In the genomic region with DNA sequence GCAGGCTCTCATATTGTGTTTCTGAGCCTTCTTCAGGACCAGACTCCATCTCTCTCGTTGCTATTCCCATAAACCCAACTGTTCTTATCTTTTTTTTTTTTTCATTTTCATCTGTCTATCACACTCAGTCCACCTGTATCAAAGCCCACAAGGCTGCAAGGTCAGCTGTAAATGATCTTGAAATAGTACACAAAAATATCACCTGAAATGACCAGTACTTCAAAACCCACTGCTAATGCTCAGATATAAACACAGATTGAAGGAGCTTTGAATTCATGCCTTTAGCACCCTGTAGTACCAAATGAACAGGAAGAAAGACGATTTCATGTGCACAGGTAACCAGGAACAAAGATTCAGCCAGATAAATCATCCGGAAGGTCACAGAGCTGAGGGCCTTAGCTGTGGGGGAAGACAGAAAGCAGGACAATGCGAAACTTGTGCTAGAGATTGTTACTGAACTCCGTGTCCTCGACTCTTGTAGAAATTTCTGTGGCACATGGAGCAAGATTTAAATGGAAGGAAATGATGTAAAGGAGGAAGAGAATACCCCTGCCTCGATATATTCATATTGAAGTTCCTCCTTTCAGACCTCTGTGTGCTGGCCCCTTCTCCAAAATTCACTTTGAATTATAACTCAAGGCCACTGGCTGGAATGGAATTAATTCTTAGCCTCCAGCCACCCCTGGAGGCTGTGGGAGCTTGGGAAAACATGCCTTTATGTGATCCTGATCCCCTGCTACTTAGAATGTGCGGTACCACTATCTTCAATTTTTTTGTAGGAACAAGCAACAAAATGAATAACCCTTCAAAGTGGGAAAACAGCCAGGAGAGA, we compare ENCODE assay signal across 1 cellular context.
A peak's percentile ranks its signal among the peaks of the same experiment; 100 is the strongest.
TF ChIP-seq lines count a peak whose summit lies in the region.

No MANE protein-coding gene starts in this region.

TF ChIP-seq in HepG2, 621 proteins besides CTCF, POLR2A, EP300 and RAD21 (continues in another document):
- TF ChIP-seq MLX (CRISPR knock-in tag; IDR thresholded peaks at IDR 0.05) = no peak
- TF ChIP-seq ERF (CRISPR knock-in tag; IDR thresholded peaks at IDR 0.05) = no peak
- TF ChIP-seq ZNF253 (CRISPR knock-in tag; IDR thresholded peaks at IDR 0.05; ENCODE audit: borderline replicate concordance) = no peak
- 0 out of 2 replicates have a peak, but pooled peaks have one; percentile 51 for TF ChIP-seq CHCHD3 (CRISPR knock-in tag; IDR thresholded peaks at IDR 0.05)
- peak; percentile 89 for TF ChIP-seq AFF4 (CRISPR knock-in tag; IDR thresholded peaks at IDR 0.05)
- TF ChIP-seq ZNF33A (CRISPR knock-in tag; IDR thresholded peaks at IDR 0.05; ENCODE audit: borderline replicate concordance) = no peak
- TF ChIP-seq HOXA7 (CRISPR knock-in tag; IDR thresholded peaks at IDR 0.05) = 0 out of 2 replicates have a peak, but pooled peaks have one; percentile 41
- 0 out of 2 replicates have a peak, but pooled peaks have one; percentile 40 for TF ChIP-seq MAX (IDR thresholded peaks at IDR 0.05)
- no peak for TF ChIP-seq ZNF160 (CRISPR knock-in tag; IDR thresholded peaks at IDR 0.05)
- TF ChIP-seq ZHX2 (IDR thresholded peaks at IDR 0.05; ENCODE audit: low read depth) = no peak
- TF ChIP-seq ZHX2 (CRISPR knock-in tag; IDR thresholded peaks at IDR 0.05; ENCODE audit: borderline replicate concordance) = no peak
- TF ChIP-seq TAF1 (CRISPR knock-in tag; IDR thresholded peaks at IDR 0.05) = peak; percentile 27; the same call in 1 of the 2 replicates
- no peak for TF ChIP-seq RNF2 (conservative IDR thresholded peaks at IDR 0.05; ENCODE audit: low read depth)
- no peak for TF ChIP-seq RBM39 (IDR thresholded peaks at IDR 0.05; ENCODE audit: low read depth, low read length, poor library complexity, severe bottlenecking)
- TF ChIP-seq, protein P1, sequence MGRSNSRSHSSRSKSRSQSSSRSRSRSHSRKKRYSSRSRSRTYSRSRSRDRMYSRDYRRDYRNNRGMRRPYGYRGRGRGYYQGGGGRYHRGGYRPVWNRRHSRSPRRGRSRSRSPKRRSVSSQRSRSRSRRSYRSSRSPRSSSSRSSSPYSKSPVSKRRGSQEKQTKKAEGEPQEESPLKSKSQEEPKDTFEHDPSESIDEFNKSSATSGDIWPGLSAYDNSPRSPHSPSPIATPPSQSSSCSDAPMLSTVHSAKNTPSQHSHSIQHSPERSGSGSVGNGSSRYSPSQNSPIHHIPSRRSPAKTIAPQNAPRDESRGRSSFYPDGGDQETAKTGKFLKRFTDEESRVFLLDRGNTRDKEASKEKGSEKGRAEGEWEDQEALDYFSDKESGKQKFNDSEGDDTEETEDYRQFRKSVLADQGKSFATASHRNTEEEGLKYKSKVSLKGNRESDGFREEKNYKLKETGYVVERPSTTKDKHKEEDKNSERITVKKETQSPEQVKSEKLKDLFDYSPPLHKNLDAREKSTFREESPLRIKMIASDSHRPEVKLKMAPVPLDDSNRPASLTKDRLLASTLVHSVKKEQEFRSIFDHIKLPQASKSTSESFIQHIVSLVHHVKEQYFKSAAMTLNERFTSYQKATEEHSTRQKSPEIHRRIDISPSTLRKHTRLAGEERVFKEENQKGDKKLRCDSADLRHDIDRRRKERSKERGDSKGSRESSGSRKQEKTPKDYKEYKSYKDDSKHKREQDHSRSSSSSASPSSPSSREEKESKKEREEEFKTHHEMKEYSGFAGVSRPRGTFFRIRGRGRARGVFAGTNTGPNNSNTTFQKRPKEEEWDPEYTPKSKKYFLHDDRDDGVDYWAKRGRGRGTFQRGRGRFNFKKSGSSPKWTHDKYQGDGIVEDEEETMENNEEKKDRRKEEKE (IDR thresholded peaks at IDR 0.05) = no peak
- TF ChIP-seq NBN (conservative IDR thresholded peaks at IDR 0.05) = no peak
- TF ChIP-seq ZBTB3 (CRISPR knock-in tag; IDR thresholded peaks at IDR 0.05; ENCODE audit: borderline replicate concordance, low read depth) = peak; percentile 44; the same call in 1 of the 2 replicates
- TF ChIP-seq, protein P2, sequence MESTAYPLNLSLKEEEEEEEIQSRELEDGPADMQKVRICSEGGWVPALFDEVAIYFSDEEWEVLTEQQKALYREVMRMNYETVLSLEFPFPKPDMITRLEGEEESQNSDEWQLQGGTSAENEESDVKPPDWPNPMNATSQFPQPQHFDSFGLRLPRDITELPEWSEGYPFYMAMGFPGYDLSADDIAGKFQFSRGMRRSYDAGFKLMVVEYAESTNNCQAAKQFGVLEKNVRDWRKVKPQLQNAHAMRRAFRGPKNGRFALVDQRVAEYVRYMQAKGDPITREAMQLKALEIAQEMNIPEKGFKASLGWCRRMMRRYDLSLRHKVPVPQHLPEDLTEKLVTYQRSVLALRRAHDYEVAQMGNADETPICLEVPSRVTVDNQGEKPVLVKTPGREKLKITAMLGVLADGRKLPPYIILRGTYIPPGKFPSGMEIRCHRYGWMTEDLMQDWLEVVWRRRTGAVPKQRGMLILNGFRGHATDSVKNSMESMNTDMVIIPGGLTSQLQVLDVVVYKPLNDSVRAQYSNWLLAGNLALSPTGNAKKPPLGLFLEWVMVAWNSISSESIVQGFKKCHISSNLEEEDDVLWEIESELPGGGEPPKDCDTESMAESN (CRISPR knock-in tag; conservative IDR thresholded peaks at IDR 0.05) = 0 out of 2 replicates have a peak, but pooled peaks have one; percentile 37
- peak; percentile 38 for TF ChIP-seq HDAC1 (CRISPR knock-in tag; IDR thresholded peaks at IDR 0.05)
- TF ChIP-seq RBM22 (optimal IDR thresholded peaks at IDR 0.05; ENCODE audit: low read length) = peak; percentile 87
- no peak for TF ChIP-seq FOXK1 (CRISPR knock-in tag; IDR thresholded peaks at IDR 0.05; ENCODE audit: borderline replicate concordance, low read depth)
- TF ChIP-seq ETS1 (CRISPR knock-in tag; IDR thresholded peaks at IDR 0.05) = no peak
- TF ChIP-seq ZFP91 (CRISPR knock-in tag; IDR thresholded peaks at IDR 0.05; ENCODE audit: borderline replicate concordance) = no peak
- TF ChIP-seq REL (CRISPR knock-in tag; conservative IDR thresholded peaks at IDR 0.05) = 0 out of 2 replicates have a peak, but pooled peaks have one; percentile 60
- TF ChIP-seq ELF3 (CRISPR knock-in tag; IDR thresholded peaks at IDR 0.05) = 0 out of 2 replicates have a peak, but pooled peaks have one; percentile 15
- TF ChIP-seq, protein P3, sequence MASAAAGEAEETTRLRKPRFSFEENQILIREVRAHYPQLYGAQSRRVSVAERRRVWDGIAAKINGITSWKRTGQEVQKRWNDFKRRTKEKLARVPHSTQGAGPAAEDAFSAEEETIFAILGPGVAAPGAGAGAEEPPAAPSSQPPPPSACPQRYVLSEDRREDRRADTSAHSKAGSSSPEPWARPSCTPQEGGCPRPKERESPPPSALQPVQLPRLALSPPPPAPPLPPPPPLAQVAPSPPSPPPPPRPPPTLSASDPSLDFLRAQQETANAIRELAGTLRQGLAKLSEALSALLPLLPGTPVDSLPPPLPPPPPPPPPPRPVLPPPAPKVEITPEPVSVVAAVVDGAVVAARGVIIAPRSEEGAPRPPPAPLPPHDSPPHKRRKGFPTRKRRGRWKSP (CRISPR knock-in tag; IDR thresholded peaks at IDR 0.05) = no peak
- no peak for TF ChIP-seq HCFC1 (IDR thresholded peaks at IDR 0.05; ENCODE audit: low read depth, low read length)
- TF ChIP-seq GLI4 (CRISPR knock-in tag; IDR thresholded peaks at IDR 0.05; ENCODE audit: borderline replicate concordance) = peak; percentile 71; the same call in 1 of the 2 replicates
- 0 out of 2 replicates have a peak, but pooled peaks have one; percentile 40 for TF ChIP-seq DNMT3B (CRISPR knock-in tag; conservative IDR thresholded peaks at IDR 0.05)
- TF ChIP-seq, protein P4, sequence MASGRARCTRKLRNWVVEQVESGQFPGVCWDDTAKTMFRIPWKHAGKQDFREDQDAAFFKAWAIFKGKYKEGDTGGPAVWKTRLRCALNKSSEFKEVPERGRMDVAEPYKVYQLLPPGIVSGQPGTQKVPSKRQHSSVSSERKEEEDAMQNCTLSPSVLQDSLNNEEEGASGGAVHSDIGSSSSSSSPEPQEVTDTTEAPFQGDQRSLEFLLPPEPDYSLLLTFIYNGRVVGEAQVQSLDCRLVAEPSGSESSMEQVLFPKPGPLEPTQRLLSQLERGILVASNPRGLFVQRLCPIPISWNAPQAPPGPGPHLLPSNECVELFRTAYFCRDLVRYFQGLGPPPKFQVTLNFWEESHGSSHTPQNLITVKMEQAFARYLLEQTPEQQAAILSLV (CRISPR knock-in tag; IDR thresholded peaks at IDR 0.05; ENCODE audit: borderline replicate concordance) = no peak
- TF ChIP-seq GATAD1 (CRISPR knock-in tag; IDR thresholded peaks at IDR 0.05) = no peak; the same call in 1 of the 2 replicates
